In genomic region chr20:33091147-33091546, GRCh38 we compare ENCODE assay signal across 39 cellular contexts. TPM values are rescaled to one million over a fixed set of nuclear protein-coding genes. Genes with fewer than 3 reads are reported as not detected.
"Had no signal": no experiment of that assay in that cellular context is flagged by ENCODE, and none has a peak within 500 bp of the region (broad histone marks: within the 10 kb centered on the region; RNA-seq: fewer than 3 reads in every experiment).

No MANE protein-coding gene starts in this region.

- H3K4me3 ChIP-seq: MG63 had no signal

- H3K36me3 ChIP-seq: MG63 had no signal

- H3K9me3 ChIP-seq: MG63 had no signal

- H3K27me3 ChIP-seq: MG63 had no signal

- DNase-seq: Karpas-422, Kasumi-1, MG63, MM.1S, MV-4-11, NCI-H1048, NCI-H1092, NCI-H1092 treated with DMSO at 0.1 percent for 48 hours, NCI-H1105, NCI-H1105 treated with DMSO at 0.1 percent for 48 hours, NCI-H1417, NCI-H1417 treated with DMSO at 0.1 percent for 48 hours, NCI-H1436, NCI-H1436 treated with DMSO at 0.1 percent for 48 hours, NCI-H146, NCI-H1694, NCI-H1694 treated with DMSO at 0.1 percent for 48 hours, NCI-H187, NCI-H187 treated with DMSO at 0.1 percent for 48 hours, NCI-H1930, NCI-H2029, NCI-H2029 treated with DMSO at 0.1 percent for 48 hours, NCI-H2081, NCI-H2081 treated with DMSO at 0.1 percent for 48 hours, NCI-H2107, NCI-H2171, NCI-H2171 treated with DMSO at 0.1 percent for 48 hours, NCI-H2227 treated with DMSO at 0.1 percent for 48 hours, NCI-H226, NCI-H345, NCI-H446, NCI-H446 treated with DMSO at 0.1 percent for 48 hours, NCI-H510A, NCI-H510A treated with DMSO at 0.1 percent for 48 hours, NCI-H524 had no signal

RNA-seq across cellular contexts. Expression of gene BPIFB4, which starts 11.7 kb away (rescaled TPM):
- total RNA-seq: LHCN-M2, M059J, MCF 10A, NCI-H460 had no signal

RNA-seq across cellular contexts. Expression of gene BPIFB3, which starts 37.4 kb away (rescaled TPM):
- total RNA-seq: LHCN-M2, M059J, MCF 10A, NCI-H460 had no signal

RNA-seq across cellular contexts. Expression of gene BPIFB6, which starts 59.7 kb away (rescaled TPM):
- total RNA-seq: LHCN-M2, M059J, MCF 10A, NCI-H460 had no signal
